ENCODE assay signal across 11 cellular contexts in genomic region chr4:24477919-24478318, GRCh38.
DNase-seq lines count a peak whose midpoint lies in the region; TF ChIP-seq lines count a peak whose summit lies in the region.
"Had no signal": no experiment of that assay in that cellular context is flagged by ENCODE, and none has a peak within 500 bp of the region (broad histone marks: within the 10 kb centered on the region; RNA-seq: fewer than 3 reads in every experiment).

No MANE protein-coding gene starts in this region.

- TF ChIP-seq CTCF in foreskin fibroblast (IDR thresholded peaks at IDR 0.05; ENCODE audit: low read depth, low read length) (no peak), ovary (IDR thresholded peaks at IDR 0.05) (no peak)

- no peaks in the 10 kb centered on the region for H3K36me3 Mint-ChIP-seq in activated CD4-positive, alpha-beta T cell treated with anti-CD3 and anti-CD28 coated beads, Interleukin-2, amount 10 ng/mL, durations not matched to agents 7 days and 5 days (ENCODE audit: low read depth)
- H3K36me3 Mint-ChIP-seq: activated naive CD8-positive, alpha-beta T cell had no signal

- H3K27ac Mint-ChIP-seq in activated CD4-positive, alpha-beta T cell treated with anti-CD3 and anti-CD28 coated beads, Interleukin-2, amount 10 ng/mL, durations not matched to agents 7 days and 5 days = no peak overlapping the region
- H3K27ac Mint-ChIP-seq: activated naive CD8-positive, alpha-beta T cell; stimulated activated effector memory CD8-positive, alpha-beta T cell treated with anti-CD3 and anti-CD28 coated beads, Interleukin-12 subunit alpha, Interleukin-12 subunit beta, amount 100 ng/mL, for 72 hours had no signal

- intact Hi-C loops in ovary (cut with DNase I) = no loop called here

- H3K9ac ChIP-seq in GM23248 = no peak overlapping the region

- peaks cover 6% of the 10 kb centered on the region for H3K4me1 Mint-ChIP-seq in activated CD4-positive, alpha-beta T cell treated with anti-CD3 and anti-CD28 coated beads, Interleukin-2, amount 10 ng/mL, durations not matched to agents 7 days and 5 days

- no peak overlapping the region for H3K4me3 ChIP-seq in GM23248
- H3K4me3 ChIP-seq in foreskin fibroblast (ENCODE audit: low read depth in 1 of 2, low read length in 2 of 2) = no peak overlapping the region
- H3K4me3 ChIP-seq in ovary = no peak overlapping the region
- H3K4me3 ChIP-seq: smooth muscle cell had no signal

- H3F3A ChIP-seq in GM23248 (ENCODE audit: insufficient read depth) = peaks cover 7% of the 10 kb centered on the region

- no peak overlapping the region for H3K4me3 Mint-ChIP-seq in activated CD4-positive, alpha-beta T cell treated with anti-CD3 and anti-CD28 coated beads, Interleukin-2, amount 10 ng/mL, durations not matched to agents 7 days and 5 days
- H3K4me3 Mint-ChIP-seq: activated naive CD8-positive, alpha-beta T cell; stimulated activated effector memory CD8-positive, alpha-beta T cell treated with anti-CD3 and anti-CD28 coated beads, Interleukin-12 subunit alpha, Interleukin-12 subunit beta, amount 100 ng/mL, for 72 hours had no signal

- POLR2A ChIA-PET in activated CD4-positive, alpha-beta T cell treated with anti-CD3 and anti-CD28 coated beads, Interleukin-2, amount 10 ng/mL, durations not matched to agents 7 days and 5 days (lab: Charles Lee) = no interaction called here

- H3K9me2 ChIP-seq in GM23248 (ENCODE audit: insufficient read depth) = no peaks in the 10 kb centered on the region

- no peaks in the 10 kb centered on the region for H4K20me1 ChIP-seq in GM23248 (ENCODE audit: insufficient read depth)

- in situ Hi-C loops in GM23248 (cut with MboI) = no loop called here

- H3K27ac ChIP-seq in GM23248 = no peak overlapping the region
- no peak overlapping the region for H3K27ac ChIP-seq in ovary

- H3K9me3 ChIP-seq in GM23248 (ENCODE audit: low read depth) = no peaks in the 10 kb centered on the region
- H3K9me3 ChIP-seq in ovary = no peaks in the 10 kb centered on the region

- 3 to 4% methylated on average over 5 of the region's 5 CpGs for WGBS in GM23248 (ENCODE audit: low coverage in 1 of 2, low lambda C conversion rate in 2 of 2, missing lambda C conversion rate in 2 of 2), 2 experiments
- WGBS in ovary, 3 donors = 0 to 5% (median 2%) methylated on average over 5 of the region's 5 CpGs

- CTCF ChIA-PET in activated CD4-positive, alpha-beta T cell treated with anti-CD3 and anti-CD28 coated beads, Interleukin-2, amount 10 ng/mL, durations not matched to agents 7 days and 5 days (lab: Charles Lee) = no interaction called here

- H3K4me1 ChIP-seq in GM23248 (ENCODE audit: insufficient read depth) = peaks cover 3% of the 10 kb centered on the region; the same call in 1 of the 2 replicates
- H3K4me1 ChIP-seq in ovary (ENCODE audit: insufficient read depth) = no peaks in the 10 kb centered on the region

- no peaks in the 10 kb centered on the region for H3K79me2 ChIP-seq in GM23248 (ENCODE audit: insufficient read depth)

- no peak overlapping the region for H2AFZ ChIP-seq in GM23248

- H3K36me3 ChIP-seq in GM23248 (ENCODE audit: low read depth) = no peaks in the 10 kb centered on the region
- no peaks in the 10 kb centered on the region for H3K36me3 ChIP-seq in ovary

- TF ChIP-seq POLR2A in ovary (IDR thresholded peaks at IDR 0.05) = no peak

- H3K27me3 Mint-ChIP-seq in activated CD4-positive, alpha-beta T cell treated with anti-CD3 and anti-CD28 coated beads, Interleukin-2, amount 10 ng/mL, durations not matched to agents 7 days and 5 days = peaks cover 50% of the 10 kb centered on the region

- TF ChIP-seq EP300 in ovary (IDR thresholded peaks at IDR 0.05) = no peak

- H3K4me2 ChIP-seq in GM23248 (ENCODE audit: unreplicated experiment) = no peak overlapping the region
- H3K4me2 ChIP-seq: smooth muscle cell had no signal

- DNase-seq in GM23248 (peak; percentile 75), NCI-H69 (lab: John Stamatoyannopoulos, UW) (peak; percentile 69), foreskin fibroblast (peak; percentile 73 to 89), ovary (peak; percentile 19 to 53 (median 30)), UCSD-AML1 (lab: John Stamatoyannopoulos, UW; ENCODE audit: unreplicated experiment) (no peak), NCI-H187 (lab: John Stamatoyannopoulos, UW) (no peak)
- no peak for DNase-seq in activated CD4-positive, alpha-beta T cell treated with anti-CD3 and anti-CD28 coated beads, Interleukin-2, amount 10 ng/mL, durations not matched to agents 7 days and 5 days
- DNase-seq in stimulated activated CD4-positive, alpha-beta T cell treated with anti-CD3 and anti-CD28 coated beads, Interleukin-1b, Interleukin-23, amount 100 ng/mL, for 48 hours = no peak

- H3K27me3 ChIP-seq in GM23248 (replicated peaks; ENCODE audit: insufficient read depth) = peaks cover 16% of the 10 kb centered on the region
- no peaks in the 10 kb centered on the region for H3K27me3 ChIP-seq in ovary

- no peaks in the 10 kb centered on the region for H3K9me3 Mint-ChIP-seq in activated CD4-positive, alpha-beta T cell treated with anti-CD3 and anti-CD28 coated beads, Interleukin-2, amount 10 ng/mL, durations not matched to agents 7 days and 5 days
- H3K9me3 Mint-ChIP-seq: stimulated activated effector memory CD8-positive, alpha-beta T cell treated with anti-CD3 and anti-CD28 coated beads, Interleukin-12 subunit alpha, Interleukin-12 subunit beta, amount 100 ng/mL, for 72 hours had no signal

Comparison
In these comparisons a context has a peak if more than half of its experiments do, and no peak if none do; other contexts are left out.
1. DNase-seq: peak in GM23248 (single experiment), NCI-H69 (single experiment), foreskin fibroblast (2 of 2) and ovary (5 of 5); none in activated CD4-positive, alpha-beta T cell treated with anti-CD3 and anti-CD28 coated beads, Interleukin-2, amount 10 ng/mL, durations not matched to agents 7 days and 5 days (single experiment), stimulated activated CD4-positive, alpha-beta T cell treated with anti-CD3 and anti-CD28 coated beads, Interleukin-1b, Interleukin-23, amount 100 ng/mL, for 48 hours (single experiment), UCSD-AML1 (single experiment) and NCI-H187 (0 of 2).